Comparison of ENCODE assay signal across 10 cellular contexts in genomic region chr11:3237119-3237518, GRCh38. TPM values are rescaled to one million over a fixed set of nuclear protein-coding genes. Genes with fewer than 3 reads are reported as not detected.
"Had no signal": no experiment of that assay in that cellular context is flagged by ENCODE, and none has a peak within 500 bp of the region (broad histone marks: within the 10 kb centered on the region; RNA-seq: fewer than 3 reads in every experiment).

No MANE protein-coding gene starts in this region.

- H3K9ac ChIP-seq: KMS-11 had no signal

- H3K4me2 ChIP-seq: KMS-11 had no signal

- H3K4me3 Mint-ChIP-seq: IgD-negative memory B cell had no signal

- H3K27ac ChIP-seq: HL-60, KMS-11 had no signal

- FAIRE-seq: HepG2, HTR-8/SVneo had no signal

- DNase-seq: IMR-90, KBM-7, KG1 had no signal

- H3K27ac Mint-ChIP-seq: IgD-negative memory B cell had no signal

- ATAC-seq: HepG2 had no signal

- H3K4me1 Mint-ChIP-seq: IgD-negative memory B cell had no signal

RNA-seq across cellular contexts. Expression of gene MRGPRE, which starts 4.9 kb away (rescaled TPM):
- total RNA-seq: HepG2, HT1080, IMR-90 had no signal
- polyA plus RNA-seq: HepG2, IgD-negative memory B cell, IMR-90 had no signal

RNA-seq across cellular contexts. Expression of gene MRGPRG, which starts 18.5 kb away (rescaled TPM):
- total RNA-seq: HepG2, HT-29, HT1080, IMR-90 had no signal
- polyA plus RNA-seq: HepG2, IgD-negative memory B cell, IMR-90 had no signal
